1 cellular context compared by ENCODE assay signal in the genomic region with DNA sequence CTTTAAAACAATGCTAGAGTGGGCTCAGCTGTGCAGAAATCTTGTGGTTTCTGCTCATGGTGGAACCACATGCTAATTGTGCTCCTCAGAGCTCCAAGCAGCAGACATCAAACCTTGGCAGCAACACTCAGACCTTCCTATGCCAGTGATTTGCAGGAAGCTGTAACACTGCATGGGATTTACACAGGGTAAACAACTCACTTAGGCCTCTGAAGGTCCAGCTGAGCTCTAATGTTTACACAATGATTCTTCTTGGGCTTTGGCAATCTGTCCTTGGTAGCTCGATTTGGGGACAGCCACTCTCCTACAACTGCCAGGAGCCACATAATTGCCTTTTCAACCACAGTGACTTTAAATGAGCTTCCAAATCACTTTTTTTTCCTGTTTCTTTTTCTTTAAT.
TF ChIP-seq lines count a peak whose summit lies in the region.

No MANE protein-coding gene starts in this region.

TF ChIP-seq in GM23338, 12 proteins besides CTCF, POLR2A, EP300 and RAD21 (continued from another document):
- TF ChIP-seq, protein P1, sequence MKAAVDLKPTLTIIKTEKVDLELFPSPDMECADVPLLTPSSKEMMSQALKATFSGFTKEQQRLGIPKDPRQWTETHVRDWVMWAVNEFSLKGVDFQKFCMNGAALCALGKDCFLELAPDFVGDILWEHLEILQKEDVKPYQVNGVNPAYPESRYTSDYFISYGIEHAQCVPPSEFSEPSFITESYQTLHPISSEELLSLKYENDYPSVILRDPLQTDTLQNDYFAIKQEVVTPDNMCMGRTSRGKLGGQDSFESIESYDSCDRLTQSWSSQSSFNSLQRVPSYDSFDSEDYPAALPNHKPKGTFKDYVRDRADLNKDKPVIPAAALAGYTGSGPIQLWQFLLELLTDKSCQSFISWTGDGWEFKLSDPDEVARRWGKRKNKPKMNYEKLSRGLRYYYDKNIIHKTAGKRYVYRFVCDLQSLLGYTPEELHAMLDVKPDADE (IDR thresholded peaks at IDR 0.05), result no peak
